ENCODE assay signal across 22 cellular contexts in genomic region chr10:50946991-50947781, GRCh38.
DNase-seq lines count a peak whose midpoint lies in the region; ATAC-seq, FAIRE-seq and TF ChIP-seq lines count a peak whose summit lies in the region.
"Had no signal": no experiment of that assay in that cellular context is flagged by ENCODE, and none has a peak within 500 bp of the region (broad histone marks: within the 10 kb centered on the region; RNA-seq: fewer than 3 reads in every experiment).

No MANE protein-coding gene starts in this region.

- TF ChIP-seq CTCF in K562 (IDR thresholded peaks at IDR 0.05 in 2 of 3, conservative IDR thresholded peaks at IDR 0.05 in 1 of 3; ENCODE audit: insufficient read depth in 2 of 3, low read depth in 1 of 3, low read length in 3 of 3), result no peak
- TF ChIP-seq CTCF in MM.1S (IDR thresholded peaks at IDR 0.05; ENCODE audit: low read length), result no peak
- TF ChIP-seq CTCF in adrenal gland (IDR thresholded peaks at IDR 0.05), result no peak

- intact Hi-C loops in K562 (cut with micrococcal nuclease), result no loop called here
- intact Hi-C loops in adrenal gland (cut with DNase I), result no loop called here

- no peaks in the 10 kb centered on the region for H3K36me3 ChIP-seq in K562 (ENCODE audit: control insufficient read depth, insufficient read depth, low read length)
- no peaks in the 10 kb centered on the region for H3K36me3 ChIP-seq in MM.1S (replicated peaks; ENCODE audit: insufficient read depth, low read length)
- no peaks in the 10 kb centered on the region for H3K36me3 ChIP-seq in adrenal gland (replicated peaks in 1 of 2)
- H3K36me3 ChIP-seq in Karpas-422 (ENCODE audit: insufficient read depth, low read length), result no peaks in the 10 kb centered on the region
- H3K36me3 ChIP-seq: BLaER1 treated with 17β-estradiol and CSF1 and Interleukin-3, amounts not matched to agents 10 nM and 100 nM; Peyer's patch; SJCRH30 had no signal

- no TSS peak for BruUV-seq in K562 (replicated peaks; lab: Mats Ljungman, UMichigan)

- no peaks in the 10 kb centered on the region for H3K27me3 ChIP-seq in K562 (ENCODE audit: control insufficient read depth in 2 of 2, insufficient read depth in 2 of 2, low read length in 2 of 2)
- no peaks in the 10 kb centered on the region for H3K27me3 ChIP-seq in MM.1S (replicated peaks; ENCODE audit: insufficient read depth, low read length)
- no peaks in the 10 kb centered on the region for H3K27me3 ChIP-seq in adrenal gland
- H3K27me3 ChIP-seq in Karpas-422 (ENCODE audit: low read length), result no peaks in the 10 kb centered on the region
- H3K27me3 ChIP-seq: BLaER1 treated with 17β-estradiol and CSF1 and Interleukin-3, amounts not matched to agents 10 nM and 100 nM; Peyer's patch; SJCRH30 had no signal

- no peaks in the 10 kb centered on the region for H3K9me1 ChIP-seq in K562 (ENCODE audit: control insufficient read depth, insufficient read depth, low read length)

- POLR2A ChIA-PET in K562 (lab: Yijun Ruan, JAX), result no interaction called here

- H3K9ac ChIP-seq in K562 (ENCODE audit: insufficient read depth in 1 of 2, low read depth in 2 of 2, low read length in 2 of 2), result no peak overlapping the region
- H3K9ac ChIP-seq in MM.1S (ENCODE audit: low read length), result no peak overlapping the region
- no peak overlapping the region for H3K9ac ChIP-seq in Karpas-422 (ENCODE audit: low read length)
- H3K9ac ChIP-seq: BLaER1 treated with 17β-estradiol and CSF1 and Interleukin-3, amounts not matched to agents 10 nM and 100 nM had no signal

- TF ChIP-seq POLR2A in K562 (conservative IDR thresholded peaks at IDR 0.05) (no peak), adrenal gland (IDR thresholded peaks at IDR 0.05) (no peak)

- H3K4me3 ChIP-seq in K562, result no peak overlapping the region
- H3K4me3 ChIP-seq in MM.1S (ENCODE audit: low read length), result no peak overlapping the region
- no peak overlapping the region for H3K4me3 ChIP-seq in adrenal gland
- no peak overlapping the region for H3K4me3 ChIP-seq in Karpas-422 (ENCODE audit: low read length)
- H3K4me3 ChIP-seq: BLaER1 treated with 17β-estradiol and CSF1 and Interleukin-3, amounts not matched to agents 10 nM and 100 nM; Peyer's patch; SJCRH30 had no signal

- H3F3A ChIP-seq in MM.1S (ENCODE audit: insufficient read depth, low read length), result no peaks in the 10 kb centered on the region

- H3K4me1 ChIP-seq in K562 (replicated peaks in 1 of 2; ENCODE audit: control insufficient read depth in 2 of 2, insufficient read depth in 2 of 2, low read length in 2 of 2) (no peaks in the 10 kb centered on the region), MM.1S (ENCODE audit: low read length) (no peaks in the 10 kb centered on the region), adrenal gland (replicated peaks in 1 of 2) (no peaks in the 10 kb centered on the region), Karpas-422 (ENCODE audit: low read length) (no peaks in the 10 kb centered on the region)
- H3K4me1 ChIP-seq: Peyer's patch, SJCRH30 had no signal

- WGBS in K562 (ENCODE audit: insufficient coverage, low coverage, missing lambda C conversion rate), result 3% methylated on average over 6 of the region's 6 CpGs
- WGBS in adrenal gland, 4 donors, result 81 to 89% (median 85%) methylated on average over 6 of the region's 6 CpGs

- H4K20me1 ChIP-seq in K562 (replicated peaks; ENCODE audit: control insufficient read depth, insufficient read depth, low read length) (no peaks in the 10 kb centered on the region), MM.1S (ENCODE audit: insufficient read depth, low read length) (no peaks in the 10 kb centered on the region), Karpas-422 (ENCODE audit: insufficient read depth, low read depth, low read length) (no peaks in the 10 kb centered on the region)
- H4K20me1 ChIP-seq: BLaER1 treated with 17β-estradiol and CSF1 and Interleukin-3, amounts not matched to agents 10 nM and 100 nM had no signal

- FAIRE-seq in K562 (lab: Jason Lieb, UNC), result no peak

- CTCF ChIA-PET in K562 (lab: Yijun Ruan, JAX; ENCODE audit: low intra/inter-chr PET ratio), result no interaction called here

- no peak overlapping the region for H2AFZ ChIP-seq in K562 (ENCODE audit: low read depth, low read length)
- no peak overlapping the region for H2AFZ ChIP-seq in MM.1S (ENCODE audit: low read length)
- H2AFZ ChIP-seq in Karpas-422 (ENCODE audit: low read length), result no peak overlapping the region

- ATAC-seq in K562, result no peak
- ATAC-seq: CD8-positive, alpha-beta T cell had no signal

- H3K9me2 ChIP-seq in MM.1S (replicated peaks; ENCODE audit: insufficient read depth, low read length) (no peaks in the 10 kb centered on the region), Karpas-422 (replicated peaks; ENCODE audit: insufficient read depth, low read length) (no peaks in the 10 kb centered on the region)

- H3K9me3 ChIP-seq in K562 (replicated peaks; ENCODE audit: control insufficient read depth, insufficient read depth, low read depth, low read length), result no peaks in the 10 kb centered on the region
- H3K9me3 ChIP-seq in MM.1S (replicated peaks; ENCODE audit: insufficient read depth, low read length), result no peaks in the 10 kb centered on the region
- H3K9me3 ChIP-seq in adrenal gland (replicated peaks in 1 of 3), result no peaks in the 10 kb centered on the region
- no peaks in the 10 kb centered on the region for H3K9me3 ChIP-seq in Karpas-422 (ENCODE audit: low read length)
- H3K9me3 ChIP-seq: BLaER1 treated with 17β-estradiol and CSF1 and Interleukin-3, amounts not matched to agents 10 nM and 100 nM; Peyer's patch; SJCRH30 had no signal

- no peak for TF ChIP-seq RAD21 in K562 (CRISPR knock-in tag; conservative IDR thresholded peaks at IDR 0.05 in 1 of 2, IDR thresholded peaks at IDR 0.05 in 1 of 2)

- H3K27ac ChIP-seq in K562 (ENCODE audit: extremely low read depth, low read depth, low read length) (no peak overlapping the region), MM.1S (ENCODE audit: low read length) (no peak overlapping the region), adrenal gland (no peak overlapping the region), Karpas-422 (ENCODE audit: low read length) (no peak overlapping the region)
- H3K27ac ChIP-seq: BLaER1 treated with 17β-estradiol and CSF1 and Interleukin-3, amounts not matched to agents 10 nM and 100 nM; Peyer's patch; SJCRH30 had no signal

- TF ChIP-seq EP300 in K562 (IDR thresholded peaks at IDR 0.05; ENCODE audit: low read length), result no peak

- H3K4me2 ChIP-seq in K562 (ENCODE audit: insufficient read depth, low read length), result no peak overlapping the region
- no peak overlapping the region for H3K4me2 ChIP-seq in MM.1S (ENCODE audit: low read depth, low read length)
- H3K4me2 ChIP-seq in Karpas-422 (ENCODE audit: low read depth, low read length, poor library complexity, severe bottlenecking), result no peak overlapping the region
- H3K4me2 ChIP-seq: BLaER1 treated with 17β-estradiol and CSF1 and Interleukin-3, amounts not matched to agents 10 nM and 100 nM had no signal

- in situ Hi-C loops in K562 (cut with MboI), result no loop called here

- DNase-seq in AG20443 (ENCODE audit: low spot score) (peak; percentile 14), LHCN-M2 (ENCODE audit: low read depth) (peak; percentile 11), K562 (ENCODE audit: extremely low read depth in 1 of 4, low spot score in 3 of 4) (no peak), iris pigment epithelial cell (ENCODE audit: low read depth) (peak; percentile 67), MM.1S (no peak), adrenal gland (no peak), Karpas-422 (no peak), NCI-H526 (lab: John Stamatoyannopoulos, UW) (no peak)
- DNase-seq: CD8-positive, alpha-beta T cell; GDM1; H9; HFFc6; KBM-7; MV-4-11; NCI-H1105 treated with DMSO at 0.1 percent for 48 hours; NCI-H2029 treated with DMSO at 0.1 percent for 48 hours; NCI-H345; NCI-H524; NCI-H82; Peyer's patch; SJCRH30 had no signal

- no peaks in the 10 kb centered on the region for H3K79me2 ChIP-seq in K562 (ENCODE audit: control insufficient read depth, insufficient read depth, low read length)
- H3K79me2 ChIP-seq in MM.1S (ENCODE audit: low read length), result no peaks in the 10 kb centered on the region
- H3K79me2 ChIP-seq in Karpas-422 (ENCODE audit: low read length), result no peaks in the 10 kb centered on the region

TF ChIP-seq in K562, 482 proteins besides CTCF, POLR2A, EP300 and RAD21:
- TF ChIP-seq ZNF316 (IDR thresholded peaks at IDR 0.05), result peak; percentile 11; the same call in 1 of the 2 replicates
- TF ChIP-seq FOS (IDR thresholded peaks at IDR 0.05; ENCODE audit: extremely low read depth, insufficient read length), result no peak
- TF ChIP-seq HOXB6 (CRISPR knock-in tag; IDR thresholded peaks at IDR 0.05; ENCODE audit: borderline replicate concordance), result no peak
- TF ChIP-seq NFE2L1 (tag; IDR thresholded peaks at IDR 0.05; ENCODE audit: borderline replicate concordance, low read depth), result peak; percentile 40; the same call in 1 of the 2 replicates
- no peak for TF ChIP-seq CREM (IDR thresholded peaks at IDR 0.05; ENCODE audit: low read depth)
- TF ChIP-seq HDAC6 (IDR thresholded peaks at IDR 0.05; ENCODE audit: low read depth, low read length), result no peak
- TF ChIP-seq ZNF311 (CRISPR knock-in tag; IDR thresholded peaks at IDR 0.05), result no peak
- no peak for TF ChIP-seq ETS2 (tag; IDR thresholded peaks at IDR 0.05; ENCODE audit: borderline replicate concordance, poor library complexity, severe bottlenecking)
- peak; percentile 24; the same call in 1 of the 2 replicates for TF ChIP-seq MAFG (tag; conservative IDR thresholded peaks at IDR 0.05)
- TF ChIP-seq NFRKB (IDR thresholded peaks at IDR 0.05; ENCODE audit: low read depth), result no peak
- TF ChIP-seq SMAD2 (IDR thresholded peaks at IDR 0.05; ENCODE audit: low read depth, low read length), result no peak

Comparison
In these comparisons a context has a peak if more than half of its experiments do, and no peak if none do; other contexts are left out.
1. DNase-seq: peak in AG20443 (single experiment), LHCN-M2 (single experiment) and iris pigment epithelial cell (single experiment); none in K562 (0 of 4), MM.1S (single experiment), adrenal gland (0 of 7), Karpas-422 (single experiment) and NCI-H526 (0 of 2).